Comparison of ENCODE assay signal across 11 cellular contexts in the genomic region with DNA sequence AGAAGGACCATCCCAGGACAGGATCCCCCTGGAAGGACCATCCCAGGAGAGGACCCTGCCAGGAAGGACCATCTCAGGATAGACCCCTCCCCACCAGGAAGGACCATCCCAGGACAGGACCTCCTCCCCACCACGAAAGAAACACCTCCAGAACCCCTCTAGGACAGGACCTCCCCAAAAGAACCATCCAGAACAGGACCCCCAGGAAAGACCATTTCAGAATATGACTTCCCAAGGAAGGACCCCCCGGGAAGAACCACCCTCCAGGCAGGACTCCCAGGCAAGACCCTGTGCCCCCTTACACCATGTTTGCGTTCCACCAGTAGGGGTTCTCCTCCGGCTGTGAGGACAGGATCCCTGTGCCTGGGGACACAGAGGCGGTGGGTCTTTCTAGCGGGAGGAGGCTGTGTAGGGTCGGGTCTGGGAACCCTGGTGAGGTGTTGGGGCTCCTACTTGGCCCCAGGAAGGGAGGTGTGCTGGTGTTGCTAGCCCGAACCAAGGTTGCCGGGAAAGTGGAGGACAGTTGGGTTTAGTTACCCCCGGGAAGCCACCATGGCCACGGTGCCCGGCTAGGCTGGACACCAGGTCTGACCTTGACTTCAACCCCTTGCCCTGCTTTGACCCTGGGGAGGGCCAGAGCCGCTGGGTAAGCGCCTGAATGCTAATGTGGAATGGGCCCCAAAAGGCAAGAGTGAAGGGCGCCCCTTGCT. TPM values are rescaled to one million over a fixed set of nuclear protein-coding genes. Genes with fewer than 3 reads are reported as not detected.
A peak's percentile ranks its signal among the peaks of the same experiment; 100 is the strongest.
DNase-seq lines count a peak whose midpoint lies in the region; TF ChIP-seq lines count a peak whose summit lies in the region.
"Had no signal": no experiment of that assay in that cellular context is flagged by ENCODE, and none has a peak within 500 bp of the region (broad histone marks: within the 10 kb centered on the region; RNA-seq: fewer than 3 reads in every experiment).

No MANE protein-coding gene starts in this region.

- TF ChIP-seq CTCF in H9 (conservative IDR thresholded peaks at IDR 0.05) (no peak), thyroid gland (IDR thresholded peaks at IDR 0.05) (no peak)

- H3K9ac ChIP-seq in BLaER1 (no peak overlapping the region), H9 (ENCODE audit: extremely low read depth, insufficient read length, low read length) (no peak overlapping the region), mesenchymal stem cell (ENCODE audit: low read length) (no peak overlapping the region)

- H3K4me3 Mint-ChIP-seq in H9, result peak overlapping the region in 1 of 2 experiments; percentile 65; a peak in 4 of 5 replicates
- H3K4me3 Mint-ChIP-seq in activated T-helper 1 cell treated with anti-CD3 and anti-CD28 coated beads, Interleukin-12 subunit alpha, Interleukin-12 subunit beta, Interleukin-2, Interleukin-4 antibody, amounts not matched to agents 30 ng/mL and 10 ng/mL and 1 ng/mL, durations not matched to agents 14 hours and 24 hours and 36 hours, result peak overlapping the region; percentile 61

- H3K56ac ChIP-seq in H9 (ENCODE audit: insufficient read length, low read depth, low read length), result no peak overlapping the region

- no peaks in the 10 kb centered on the region for H3K79me1 ChIP-seq in H9 (ENCODE audit: insufficient read depth, low read depth, low read length, poor library complexity, severe bottlenecking)
- no peaks in the 10 kb centered on the region for H3K79me1 ChIP-seq in mesenchymal stem cell (replicated peaks; ENCODE audit: low read length, poor library complexity, severe bottlenecking)

- H3K14ac ChIP-seq in H9 (ENCODE audit: insufficient read depth, low read length), result no peak overlapping the region
- no peak overlapping the region for H3K14ac ChIP-seq in mesenchymal stem cell (ENCODE audit: low read length in 2 of 2)

- H3K27ac ChIP-seq in BLaER1 (no peak overlapping the region), H9 (ENCODE audit: insufficient read length, low read depth, low read length) (no peak overlapping the region), mesenchymal stem cell (ENCODE audit: low read length, poor library complexity, severe bottlenecking) (no peak overlapping the region), thyroid gland (no peak overlapping the region)
- H3K27ac ChIP-seq: adrenal gland had no signal

- no peak for DNase-seq in H9
- DNase-seq in activated T-helper 1 cell treated with anti-CD3 and anti-CD28 coated beads, Interleukin-12 subunit alpha, Interleukin-12 subunit beta, Interleukin-2, Interleukin-4 antibody, amounts not matched to agents 30 ng/mL and 10 ng/mL and 1 ng/mL, durations not matched to agents 14 hours and 24 hours and 36 hours (ENCODE audit: low spot score), result no peak
- DNase-seq in mesenchymal stem cell, result no peak
- no peak for DNase-seq in NCI-H1048 (lab: John Stamatoyannopoulos, UW)
- DNase-seq in kidney glomerular epithelial cell (lab: John Stamatoyannopoulos, UW), result no peak
- no peak for DNase-seq in thyroid gland
- DNase-seq in GM19240 (ENCODE audit: insufficient read length, low spot score), result no peak

- H3K4ac ChIP-seq in H9 (ENCODE audit: low read depth, low read length), result no peak overlapping the region
- no peak overlapping the region for H3K4ac ChIP-seq in mesenchymal stem cell (ENCODE audit: low read depth in 1 of 2, low read length in 2 of 2)

- no peak overlapping the region for H3K27ac Mint-ChIP-seq in H9
- H3K27ac Mint-ChIP-seq in activated T-helper 1 cell treated with anti-CD3 and anti-CD28 coated beads, Interleukin-12 subunit alpha, Interleukin-12 subunit beta, Interleukin-2, Interleukin-4 antibody, amounts not matched to agents 30 ng/mL and 10 ng/mL and 1 ng/mL, durations not matched to agents 14 hours and 24 hours and 36 hours, result peak overlapping the region; percentile 75

- no peak overlapping the region for H2BK5ac ChIP-seq in H9 (ENCODE audit: insufficient read length, low read length)
- no peak overlapping the region for H2BK5ac ChIP-seq in mesenchymal stem cell (ENCODE audit: low read depth, low read length, poor library complexity, severe bottlenecking)

- peaks cover 23% of the 10 kb centered on the region for H3K4me1 ChIP-seq in BLaER1
- H3K4me1 ChIP-seq in H9 (ENCODE audit: insufficient read depth, low read length), result no peaks in the 10 kb centered on the region
- H3K4me1 ChIP-seq in mesenchymal stem cell (ENCODE audit: control insufficient read depth, insufficient read depth, low read depth, low read length), result peaks cover 36% of the 10 kb centered on the region
- H3K4me1 ChIP-seq in thyroid gland, result peaks cover 6 to 23% of the 10 kb centered on the region in 2 donors

- H3K27me3 Mint-ChIP-seq in H9 (ENCODE audit: low read depth), result peaks cover 66% of the 10 kb centered on the region
- peaks cover 34% of the 10 kb centered on the region for H3K27me3 Mint-ChIP-seq in activated T-helper 1 cell treated with anti-CD3 and anti-CD28 coated beads, Interleukin-12 subunit alpha, Interleukin-12 subunit beta, Interleukin-2, Interleukin-4 antibody, amounts not matched to agents 30 ng/mL and 10 ng/mL and 1 ng/mL, durations not matched to agents 14 hours and 24 hours and 36 hours (ENCODE audit: insufficient read depth)

- intact Hi-C loops in activated T-helper 1 cell treated with anti-CD3 and anti-CD28 coated beads, Interleukin-12 subunit alpha, Interleukin-12 subunit beta, Interleukin-2, Interleukin-4 antibody, amounts not matched to agents 30 ng/mL and 10 ng/mL and 1 ng/mL, durations not matched to agents 14 hours and 24 hours and 36 hours (cut with micrococcal nuclease), result loop anchor here (1.0 to 2.0 kb wide), 2 partner anchors 62 to 196 kb away; no protein-coding TSS in a partner anchor
- intact Hi-C loops in thyroid gland (cut with DNase I), result loop anchor here (2.0 to 5.0 kb wide), 2 partner anchors 62 to 194 kb away; no protein-coding TSS in a partner anchor

- H3K9me3 Mint-ChIP-seq in H9, result peaks cover 0 to 4% of the 10 kb centered on the region in 2 experiments; a peak in 1 of 5 replicates
- no peaks in the 10 kb centered on the region for H3K9me3 Mint-ChIP-seq in activated T-helper 1 cell treated with anti-CD3 and anti-CD28 coated beads, Interleukin-12 subunit alpha, Interleukin-12 subunit beta, Interleukin-2, Interleukin-4 antibody, amounts not matched to agents 30 ng/mL and 10 ng/mL and 1 ng/mL, durations not matched to agents 14 hours and 24 hours and 36 hours

- H3K79me2 ChIP-seq in H9 (ENCODE audit: insufficient read depth, low read length), result no peaks in the 10 kb centered on the region

- H3T11ph ChIP-seq in H9 (ENCODE audit: low read length), result no peak overlapping the region

- TF ChIP-seq POLR2A in thyroid gland (IDR thresholded peaks at IDR 0.05), result no peak

- H3K23ac ChIP-seq in H9 (ENCODE audit: insufficient read length, low read depth, low read length) (no peak overlapping the region), mesenchymal stem cell (ENCODE audit: low read length in 2 of 2) (no peak overlapping the region)

- peak overlapping the region; percentile 97 for H3K4me2 ChIP-seq in BLaER1
- H3K4me2 ChIP-seq in H9 (ENCODE audit: insufficient read depth, insufficient read length, low read length), result peak overlapping the region; percentile 4
- H3K4me2 ChIP-seq in mesenchymal stem cell (ENCODE audit: low read length, poor library complexity, severe bottlenecking), result peak overlapping the region; percentile 91

- H3K36me3 ChIP-seq in BLaER1, result no peaks in the 10 kb centered on the region
- H3K36me3 ChIP-seq in mesenchymal stem cell (ENCODE audit: control insufficient read depth in 1 of 2, insufficient read depth in 2 of 2, low read depth in 1 of 2, low read length in 2 of 2), result no peaks in the 10 kb centered on the region
- H3K36me3 ChIP-seq in thyroid gland, result no peaks in the 10 kb centered on the region
- H3K36me3 ChIP-seq: adrenal gland had no signal

- H3K4me3 ChIP-seq in BLaER1 (peak overlapping the region; percentile 65), mesenchymal stem cell (ENCODE audit: insufficient read depth in 1 of 2, low read depth in 1 of 2, low read length in 2 of 2) (no peak overlapping the region), thyroid gland (replicated peaks in 1 of 3) (no peak overlapping the region)

- H2AFZ ChIP-seq in H9 (ENCODE audit: low read length) (no peak overlapping the region), mesenchymal stem cell (ENCODE audit: low read depth, low read length) (no peak overlapping the region)

- no peaks in the 10 kb centered on the region; a peak in 1 of 7 replicates for H3K36me3 Mint-ChIP-seq in H9 (ENCODE audit: insufficient read depth in 1 of 3, low read depth in 3 of 3)
- no peaks in the 10 kb centered on the region for H3K36me3 Mint-ChIP-seq in activated T-helper 1 cell treated with anti-CD3 and anti-CD28 coated beads, Interleukin-12 subunit alpha, Interleukin-12 subunit beta, Interleukin-2, Interleukin-4 antibody, amounts not matched to agents 30 ng/mL and 10 ng/mL and 1 ng/mL, durations not matched to agents 14 hours and 24 hours and 36 hours (ENCODE audit: low read depth)

- WGBS in H9 (ENCODE audit: extremely low coverage, insufficient read length, low lambda C conversion rate), result no CpG with 5 or more reads among the region's 15 CpGs
- 88% methylated on average over 15 of the region's 15 CpGs for WGBS in mesenchymal stem cell
- WGBS in thyroid gland, 2 donors, result 52 to 63% methylated on average over 9 to 10 of the region's 15 CpGs

- H4K20me1 ChIP-seq in BLaER1 (peaks cover 25% of the 10 kb centered on the region), H9 (ENCODE audit: control insufficient read depth, insufficient read depth, insufficient read length) (no peaks in the 10 kb centered on the region)

- H2BK12ac ChIP-seq in H9 (ENCODE audit: insufficient read length, low read depth, low read length) (no peak overlapping the region), mesenchymal stem cell (ENCODE audit: low read length in 2 of 2) (no peak overlapping the region)

- no peaks in the 10 kb centered on the region for H3K9me3 ChIP-seq in BLaER1
- no peaks in the 10 kb centered on the region for H3K9me3 ChIP-seq in H9 (ENCODE audit: control insufficient read depth, low read depth, low read length)
- no peaks in the 10 kb centered on the region for H3K9me3 ChIP-seq in mesenchymal stem cell (ENCODE audit: control insufficient read depth, low read length)
- no peaks in the 10 kb centered on the region for H3K9me3 ChIP-seq in thyroid gland
- H3K9me3 ChIP-seq: adrenal gland had no signal

- H3K27me3 ChIP-seq in BLaER1 (peaks cover 73% of the 10 kb centered on the region), H9 (ENCODE audit: insufficient read depth, low read length) (peaks cover 38% of the 10 kb centered on the region; the same call in 1 of the 2 replicates), mesenchymal stem cell (ENCODE audit: control insufficient read depth in 1 of 2, insufficient read depth in 1 of 2, low read length in 2 of 2) (peaks cover 35 to 77% of the 10 kb centered on the region in 2 experiments), thyroid gland (peaks cover 25% of the 10 kb centered on the region)

- H2BK120ac ChIP-seq in H9 (ENCODE audit: low read depth, low read length, poor library complexity, severe bottlenecking) (no peak overlapping the region), mesenchymal stem cell (ENCODE audit: low read depth, low read length) (no peak overlapping the region)

- H3K23me2 ChIP-seq in H9 (ENCODE audit: insufficient read length, low read depth, low read length, poor library complexity, severe bottlenecking), result peaks cover 3% of the 10 kb centered on the region

- H2BK15ac ChIP-seq in H9 (ENCODE audit: low read depth, low read length) (no peak overlapping the region), mesenchymal stem cell (ENCODE audit: low read depth, poor library complexity, severe bottlenecking) (no peak overlapping the region)

- H2AK5ac ChIP-seq in H9 (ENCODE audit: insufficient read length, low read length), result no peak overlapping the region
- no peak overlapping the region for H2AK5ac ChIP-seq in mesenchymal stem cell (ENCODE audit: low read length, severe bottlenecking)

- no peak overlapping the region for H4K8ac ChIP-seq in H9 (replicated peaks; ENCODE audit: insufficient read length, low read depth, low read length)
- no peak overlapping the region for H4K8ac ChIP-seq in mesenchymal stem cell (ENCODE audit: low read length)

- H4K5ac ChIP-seq in H9 (ENCODE audit: insufficient read length, low read depth, low read length), result no peak overlapping the region

- H3K18ac ChIP-seq in H9 (ENCODE audit: insufficient read length, low read depth, low read length) (no peak overlapping the region), mesenchymal stem cell (ENCODE audit: low read depth in 1 of 2, low read length in 2 of 2) (no peak overlapping the region)

- H3K4me1 Mint-ChIP-seq in H9, result peaks cover 9 to 11% of the 10 kb centered on the region in 2 experiments
- no peaks in the 10 kb centered on the region for H3K4me1 Mint-ChIP-seq in activated T-helper 1 cell treated with anti-CD3 and anti-CD28 coated beads, Interleukin-12 subunit alpha, Interleukin-12 subunit beta, Interleukin-2, Interleukin-4 antibody, amounts not matched to agents 30 ng/mL and 10 ng/mL and 1 ng/mL, durations not matched to agents 14 hours and 24 hours and 36 hours (ENCODE audit: low read depth)

- H2BK20ac ChIP-seq in H9 (ENCODE audit: low read depth, low read length, poor library complexity, severe bottlenecking), result no peak overlapping the region

- H4K91ac ChIP-seq in H9 (ENCODE audit: insufficient read length, low read depth, low read length) (no peak overlapping the region), mesenchymal stem cell (ENCODE audit: low read length) (no peak overlapping the region)

RNA-seq across cellular contexts. Expression of a gene that starts 2.2 kb away (rescaled TPM):
- total RNA-seq in H9 (2021), result 2.0 and 2.1 TPM in 2 replicates
- total RNA-seq in activated T-helper 1 cell treated with anti-CD3 and anti-CD28 coated beads, Interleukin-12 subunit alpha, Interleukin-12 subunit beta, Interleukin-2, Interleukin-4 antibody, amounts not matched to agents 30 ng/mL and 10 ng/mL and 1 ng/mL, durations not matched to agents 14 hours and 24 hours and 36 hours, result 1.5 and 2.4 TPM in 2 replicates
- 0.46 TPM for polyA plus RNA-seq in mesenchymal stem cell (2013, experiment 1 of 2)
- polyA plus RNA-seq in mesenchymal stem cell (2013, experiment 2 of 2), result 0.33 TPM
- under 1 TPM in 1 of 4 donors, not detected in 3; 0.40 TPM for total RNA-seq in thyroid gland
- total RNA-seq: subcutaneous adipose tissue had no signal
- polyA plus RNA-seq: neural cell had no signal

RNA-seq across cellular contexts. Expression of a gene that starts 11.8 kb away (rescaled TPM):
- total RNA-seq in H9 (2021), result 0.13 and 0.22 TPM in 2 replicates
- 0.08 TPM in 1 of 2 replicates, not detected in the other for total RNA-seq in activated T-helper 1 cell treated with anti-CD3 and anti-CD28 coated beads, Interleukin-12 subunit alpha, Interleukin-12 subunit beta, Interleukin-2, Interleukin-4 antibody, amounts not matched to agents 30 ng/mL and 10 ng/mL and 1 ng/mL, durations not matched to agents 14 hours and 24 hours and 36 hours
- not detected for polyA plus RNA-seq in mesenchymal stem cell (2013, experiment 1 of 2)
- not detected for polyA plus RNA-seq in mesenchymal stem cell (2013, experiment 2 of 2)
- total RNA-seq in thyroid gland, result not detected
- total RNA-seq: adrenal gland, subcutaneous adipose tissue had no signal
- polyA plus RNA-seq: adrenal gland had no signal

RNA-seq across cellular contexts. Expression of a gene that starts 18.6 kb away (rescaled TPM):
- total RNA-seq in H9 (2021) (50.9 and 53.1 TPM in 2 replicates), thyroid gland (10 to 100 TPM; 23.2 to 53.6 (median 35.7) TPM)
- total RNA-seq in activated T-helper 1 cell treated with anti-CD3 and anti-CD28 coated beads, Interleukin-12 subunit alpha, Interleukin-12 subunit beta, Interleukin-2, Interleukin-4 antibody, amounts not matched to agents 30 ng/mL and 10 ng/mL and 1 ng/mL, durations not matched to agents 14 hours and 24 hours and 36 hours, result 32.2 and 33.8 TPM in 2 replicates
- polyA plus RNA-seq in mesenchymal stem cell (2013, experiment 1 of 2), result 18.2 TPM
- 18.4 TPM for polyA plus RNA-seq in mesenchymal stem cell (2013, experiment 2 of 2)

RNA-seq across cellular contexts. Expression of a gene that starts 21.7 kb away (rescaled TPM):
- total RNA-seq in H9 (2021) (111 and 116 TPM in 2 replicates), thyroid gland (10 to 100 TPM in 2 of 4 donors, 1 to 10 TPM in 2; 5.5 to 29.2 (median 13.9) TPM)
- 130 and 131 TPM in 2 replicates for total RNA-seq in activated T-helper 1 cell treated with anti-CD3 and anti-CD28 coated beads, Interleukin-12 subunit alpha, Interleukin-12 subunit beta, Interleukin-2, Interleukin-4 antibody, amounts not matched to agents 30 ng/mL and 10 ng/mL and 1 ng/mL, durations not matched to agents 14 hours and 24 hours and 36 hours
- polyA plus RNA-seq in mesenchymal stem cell (2013, experiment 1 of 2), result 95.7 TPM
- polyA plus RNA-seq in mesenchymal stem cell (2013, experiment 2 of 2), result 94.0 TPM

RNA-seq across cellular contexts. Expression of a gene that starts 31.3 kb away (rescaled TPM):
- total RNA-seq in H9 (2021) (31.4 and 33.7 TPM in 2 replicates), thyroid gland (10 to 100 TPM; 28.2 to 51.8 (median 36.4) TPM)
- total RNA-seq in activated T-helper 1 cell treated with anti-CD3 and anti-CD28 coated beads, Interleukin-12 subunit alpha, Interleukin-12 subunit beta, Interleukin-2, Interleukin-4 antibody, amounts not matched to agents 30 ng/mL and 10 ng/mL and 1 ng/mL, durations not matched to agents 14 hours and 24 hours and 36 hours, result 33.8 and 35.5 TPM in 2 replicates
- 27.1 TPM for polyA plus RNA-seq in mesenchymal stem cell (2013, experiment 1 of 2)
- 27.7 TPM for polyA plus RNA-seq in mesenchymal stem cell (2013, experiment 2 of 2)

Comparison
In these comparisons a context has a peak if more than half of its experiments do, and no peak if none do; other contexts are left out.
1. H3K4me2 ChIP-seq: peak in every context shown above with its lines; median percentile 97 in BLaER1; 91 in mesenchymal stem cell; 4 in H9.